Comparison of ENCODE assay signal across 16 cellular contexts in genomic region chrX:9604111-9604907, GRCh38.
A peak's percentile ranks its signal among the peaks of the same experiment; 100 is the strongest.
DNase-seq lines count a peak whose midpoint lies in the region; ATAC-seq and TF ChIP-seq lines count a peak whose summit lies in the region.
"Had no signal": no experiment of that assay in that cellular context is flagged by ENCODE, and none has a peak within 500 bp of the region (broad histone marks: within the 10 kb centered on the region; RNA-seq: fewer than 3 reads in every experiment).

No MANE protein-coding gene starts in this region.

- peak; percentile 92 for ATAC-seq in Right ventricle myocardium superior (ENCODE audit: poor library complexity)
- ATAC-seq: activated CD8-positive, alpha-beta T cell treated with anti-CD3 and anti-CD28 coated beads, Interleukin-2, amount 10 ng/mL, durations not matched to agents 7 days and 5 days had no signal

- H3K9me3 Mint-ChIP-seq in nephron progenitor cell, result peaks cover 67% of the 10 kb centered on the region
- H3K9me3 Mint-ChIP-seq: stimulated activated naive CD8-positive, alpha-beta T cell treated with anti-CD3 and anti-CD28 coated beads, Interleukin-15, Interleukin-2, amounts not matched to agents 100 ng/mL and 50 ng/mL, for 24 hours had no signal

- intact Hi-C loops in Right ventricle myocardium superior (cut with DNase I), result no loop called here
- intact Hi-C loops in tibial artery (cut with DNase I; ENCODE audit: low total_unique reads), result no loop called here

- no peaks in the 10 kb centered on the region for H3K27me3 ChIP-seq in tibial artery
- H3K27me3 ChIP-seq: esophagus muscularis mucosa, neutrophil had no signal

- no peak overlapping the region for H3K4me3 Mint-ChIP-seq in nephron progenitor cell
- H3K4me3 Mint-ChIP-seq: activated CD8-positive, alpha-beta T cell treated with anti-CD3 and anti-CD28 coated beads, Interleukin-2, amount 10 ng/mL, durations not matched to agents 7 days and 5 days; stimulated activated naive CD8-positive, alpha-beta T cell treated with anti-CD3 and anti-CD28 coated beads, Interleukin-15, Interleukin-2, amounts not matched to agents 100 ng/mL and 50 ng/mL, for 24 hours had no signal

- H3K4me1 ChIP-seq in tibial artery, result peaks cover 0 to 28% (median 2%) of the 10 kb centered on the region in 4 donors

- H3K27me3 Mint-ChIP-seq in nephron progenitor cell (ENCODE audit: low read depth, poor library complexity), result no peaks in the 10 kb centered on the region
- H3K27me3 Mint-ChIP-seq: stimulated activated naive CD8-positive, alpha-beta T cell treated with anti-CD3 and anti-CD28 coated beads, Interleukin-15, Interleukin-2, amounts not matched to agents 100 ng/mL and 50 ng/mL, for 24 hours had no signal

- H3K27ac ChIP-seq in angular gyrus (ENCODE audit: low read depth, low read length) (peak overlapping the region; percentile 30), tibial artery (peak overlapping the region; percentile 28 to 53)
- H3K27ac ChIP-seq: esophagus muscularis mucosa, neutrophil had no signal

- DNase-seq in Right ventricle myocardium superior, result peak; percentile 78
- DNase-seq in nephron progenitor cell, result no peak
- DNase-seq in tibial artery, result peak; percentile 54 to 80
- no peak for DNase-seq in NCI-H1417 treated with DMSO at 0.1 percent for 48 hours (lab: John Stamatoyannopoulos, UW)
- no peak for DNase-seq in DMS79 treated with DMSO at 0.1 percent for 48 hours (lab: John Stamatoyannopoulos, UW)
- no peak for DNase-seq in stimulated activated CD4-positive, alpha-beta T cell treated with anti-CD3 and anti-CD28 coated beads, Interleukin-4, amount 100 ng/mL, for 4 hours
- DNase-seq: activated CD8-positive, alpha-beta T cell treated with anti-CD3 and anti-CD28 coated beads, Interleukin-2, amount 10 ng/mL, durations not matched to agents 7 days and 5 days; KBM-7; NCI-H146; NCI-H526; stimulated activated CD4-positive, alpha-beta T cell treated with anti-CD3 and anti-CD28 coated beads, Interleukin-4, amount 100 ng/mL, for 1 hour; T-helper 9 cell had no signal

- peak overlapping the region in 1 of 2 donors; percentile 3 for H3K4me3 ChIP-seq in tibial artery
- H3K4me3 ChIP-seq: esophagus muscularis mucosa had no signal

- no peaks in the 10 kb centered on the region for H3K36me3 ChIP-seq in tibial artery
- H3K36me3 ChIP-seq: esophagus muscularis mucosa, neutrophil had no signal

- no peaks in the 10 kb centered on the region for H3K9me3 ChIP-seq in tibial artery
- H3K9me3 ChIP-seq: esophagus muscularis mucosa, neutrophil had no signal

- peaks cover 20% of the 10 kb centered on the region for H3K4me1 Mint-ChIP-seq in nephron progenitor cell

- H3K36me3 Mint-ChIP-seq in nephron progenitor cell (ENCODE audit: low read depth), result peaks cover 46% of the 10 kb centered on the region

- peak overlapping the region; percentile 16 for H3K27ac Mint-ChIP-seq in nephron progenitor cell
- H3K27ac Mint-ChIP-seq: activated CD8-positive, alpha-beta T cell treated with anti-CD3 and anti-CD28 coated beads, Interleukin-2, amount 10 ng/mL, durations not matched to agents 7 days and 5 days; stimulated activated naive CD8-positive, alpha-beta T cell treated with anti-CD3 and anti-CD28 coated beads, Interleukin-15, Interleukin-2, amounts not matched to agents 100 ng/mL and 50 ng/mL, for 24 hours had no signal

- TF ChIP-seq CTCF in nephron progenitor cell (IDR thresholded peaks at IDR 0.05), result no peak
- TF ChIP-seq CTCF in tibial artery (IDR thresholded peaks at IDR 0.05), result no peak

Comparison
In these comparisons a context has a peak if more than half of its experiments do, and no peak if none do; other contexts are left out.
1. DNase-seq: peak in Right ventricle myocardium superior (single experiment) and tibial artery (2 of 2); none in nephron progenitor cell (single experiment), NCI-H1417 treated with DMSO at 0.1 percent for 48 hours (single experiment), DMS79 treated with DMSO at 0.1 percent for 48 hours (single experiment) and stimulated activated CD4-positive, alpha-beta T cell treated with anti-CD3 and anti-CD28 coated beads, Interleukin-4, amount 100 ng/mL, for 4 hours (0 of 2).